17 cellular contexts compared by ENCODE assay signal in the genomic region with DNA sequence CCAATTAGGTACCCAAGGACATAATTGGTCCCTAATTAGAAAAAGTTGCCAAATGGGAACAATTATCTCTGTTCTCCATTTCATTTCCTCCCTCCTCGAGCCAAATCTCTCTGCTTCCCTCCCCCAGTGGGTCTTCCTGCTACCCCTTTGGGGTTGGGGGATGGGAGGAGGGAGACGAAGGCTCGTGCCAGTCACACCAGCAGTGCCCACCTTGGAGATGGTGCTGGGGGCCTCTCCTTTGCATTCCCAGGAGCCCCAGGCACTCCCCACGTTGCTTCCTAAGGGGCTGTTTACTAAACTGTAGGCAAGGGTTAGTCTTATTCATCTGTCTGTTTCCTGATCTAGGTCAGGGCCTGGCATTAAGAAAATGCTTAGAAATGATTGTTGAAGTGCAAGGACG. TPM values are rescaled to one million over a fixed set of nuclear protein-coding genes. Genes with fewer than 3 reads are reported as not detected.
DNase-seq lines count a peak whose midpoint lies in the region; ATAC-seq lines count a peak whose summit lies in the region.
"Had no signal": no experiment of that assay in that cellular context is flagged by ENCODE, and none has a peak within 500 bp of the region (broad histone marks: within the 10 kb centered on the region; RNA-seq: fewer than 3 reads in every experiment).

No MANE protein-coding gene starts in this region.

- H2BK120ac ChIP-seq in mesendoderm (ENCODE audit: low read depth, low read length) = no peak overlapping the region

- no peak overlapping the region for H4K8ac ChIP-seq in mesendoderm (ENCODE audit: low read depth, low read length)

- no peak overlapping the region for H2BK15ac ChIP-seq in mesendoderm (replicated peaks; ENCODE audit: low read depth)

- no peak overlapping the region for H4K5ac ChIP-seq in mesendoderm (ENCODE audit: low read length)

- H3K27ac Mint-ChIP-seq in activated T-cell treated with anti-CD3 and anti-CD28 coated beads, Interleukin-2, amount 50 U/mL, for 72 hours = no peak overlapping the region
- H3K27ac Mint-ChIP-seq: CD8-positive, alpha-beta T cell had no signal

- H3K36me3 Mint-ChIP-seq in activated T-cell treated with anti-CD3 and anti-CD28 coated beads, Interleukin-2, amount 50 U/mL, for 72 hours (ENCODE audit: insufficient read depth in 2 of 2) = no peaks in the 10 kb centered on the region
- H3K36me3 Mint-ChIP-seq: CD8-positive, alpha-beta T cell had no signal

- no CpG with 5 or more reads among the region's 5 CpGs for WGBS in mesendoderm (ENCODE audit: extremely low coverage, insufficient coverage, low lambda C conversion rate)

- no peak overlapping the region for H3K27ac ChIP-seq in mesendoderm (ENCODE audit: low read depth, low read length)
- H3K27ac ChIP-seq: C4-2B, GM23248 had no signal

- H3K36me3 ChIP-seq in mesendoderm (ENCODE audit: control insufficient read depth, insufficient read depth, low read length) = no peaks in the 10 kb centered on the region

- H2BK5ac ChIP-seq in mesendoderm (ENCODE audit: low read length) = no peak overlapping the region

- H3K18ac ChIP-seq in mesendoderm (ENCODE audit: low read length) = no peak overlapping the region

- no peak overlapping the region for H3K4me3 Mint-ChIP-seq in activated T-cell treated with anti-CD3 and anti-CD28 coated beads, Interleukin-2, amount 50 U/mL, for 72 hours
- H3K4me3 Mint-ChIP-seq: CD8-positive, alpha-beta T cell had no signal

- no peak overlapping the region for H3K9ac ChIP-seq in mesendoderm (ENCODE audit: low read length)
- H3K9ac ChIP-seq: GM23248 had no signal

- DNase-seq in NCI-H2171 treated with DMSO at 0.1 percent for 48 hours (lab: John Stamatoyannopoulos, UW) (peak; percentile 42), NCI-H2171 (lab: John Stamatoyannopoulos, UW) (no peak), COR-L47 (lab: John Stamatoyannopoulos, UW) (peak; percentile 61), NOMO-1 treated with dmso at 0.1 percent for 144 hours (lab: John Stamatoyannopoulos, UW; ENCODE audit: unreplicated experiment) (peak; percentile 71), mesendoderm (no peak), A172 (ENCODE audit: low spot score) (no peak)
- DNase-seq in activated T-cell treated with anti-CD3 and anti-CD28 coated beads, Interleukin-2, amount 50 U/mL, for 72 hours = no peak
- DNase-seq: 8988T; ACHN; Caco-2; CD8-positive, alpha-beta T cell; DMS53; GF-D8; GM23248; H7 had no signal

- H3K79me1 ChIP-seq in mesendoderm (ENCODE audit: low read length) = no peaks in the 10 kb centered on the region

- no peak overlapping the region for H2AK5ac ChIP-seq in mesendoderm (ENCODE audit: low read length)

- peaks cover 16% of the 10 kb centered on the region for H3K27me3 Mint-ChIP-seq in activated T-cell treated with anti-CD3 and anti-CD28 coated beads, Interleukin-2, amount 50 U/mL, for 72 hours (ENCODE audit: low read depth)

- no peaks in the 10 kb centered on the region for H3K4me1 Mint-ChIP-seq in activated T-cell treated with anti-CD3 and anti-CD28 coated beads, Interleukin-2, amount 50 U/mL, for 72 hours (ENCODE audit: low read depth)

- no peaks in the 10 kb centered on the region for H3K27me3 ChIP-seq in mesendoderm (ENCODE audit: insufficient read depth, low read length, poor library complexity)

- H3K4me2 ChIP-seq in mesendoderm (ENCODE audit: low read length) = no peak overlapping the region

- H3K79me2 ChIP-seq in mesendoderm (ENCODE audit: control insufficient read depth, insufficient read depth, low read length) = no peaks in the 10 kb centered on the region

- H3K4ac ChIP-seq in mesendoderm (ENCODE audit: low read depth, low read length) = no peak overlapping the region

- no peak overlapping the region for H3K4me3 ChIP-seq in mesendoderm (ENCODE audit: low read length)
- H3K4me3 ChIP-seq: GM23248 had no signal

- peak overlapping the region; percentile 33 for H3K23ac ChIP-seq in mesendoderm (ENCODE audit: low read length)

- ATAC-seq in activated T-cell treated with anti-CD3 and anti-CD28 coated beads, Interleukin-2, amount 50 U/mL, for 72 hours (replicated peaks in 1 of 2) = no peak
- ATAC-seq in HG02970 (IDR thresholded peaks at IDR 0.05; ENCODE audit: low FRiP score, unreplicated experiment) = no peak
- ATAC-seq: CD8-positive, alpha-beta T cell had no signal

- no peaks in the 10 kb centered on the region for H3K9me3 Mint-ChIP-seq in activated T-cell treated with anti-CD3 and anti-CD28 coated beads, Interleukin-2, amount 50 U/mL, for 72 hours

- H3K56ac ChIP-seq in mesendoderm (ENCODE audit: low read length) = peak overlapping the region; percentile 34

- no peaks in the 10 kb centered on the region for H3K4me1 ChIP-seq in mesendoderm (ENCODE audit: control insufficient read depth, low read depth, low read length)
- H3K4me1 ChIP-seq: Caco-2 had no signal

RNA-seq across cellular contexts. Expression of a gene that starts 33.1 kb away (rescaled TPM):
- polyA plus RNA-seq in mesendoderm (2013, experiment 1 of 2) = 68.1 TPM
- polyA plus RNA-seq in mesendoderm (2013, experiment 2 of 2) = 63.7 TPM
- total RNA-seq in A172 (2014; rRNA removed; shearing (Covaris generic)) = not detected in 2 replicates
- not detected for total RNA-seq in activated T-cell treated with anti-CD3 and anti-CD28 coated beads, Interleukin-2, amount 50 U/mL, for 72 hours
- total RNA-seq: Caco-2; CD8-positive, alpha-beta T cell; GM23248 had no signal
- polyA plus RNA-seq: GM23248 had no signal

Comparison
In these comparisons a context has a peak if more than half of its experiments do, and no peak if none do; other contexts are left out.
1. DNase-seq: peak in NCI-H2171 treated with DMSO at 0.1 percent for 48 hours (single experiment), COR-L47 (single experiment) and NOMO-1 treated with dmso at 0.1 percent for 144 hours (single experiment); none in NCI-H2171 (single experiment), mesendoderm (single experiment), A172 (single experiment) and activated T-cell treated with anti-CD3 and anti-CD28 coated beads, Interleukin-2, amount 50 U/mL, for 72 hours (0 of 2).